Comparison of ENCODE assay signal across 1 cellular context in genomic region chr1:54054438-54054749, GRCh38.
TF ChIP-seq lines count a peak whose summit lies in the region.

No MANE protein-coding gene starts in this region.

TF ChIP-seq in WTC11, 78 proteins besides CTCF, POLR2A, EP300 and RAD21 (continued from another document):
- TF ChIP-seq AR (CRISPR knock-in tag; IDR thresholded peaks at IDR 0.05) (no peak), ZNF512 (CRISPR knock-in tag; IDR thresholded peaks at IDR 0.05; ENCODE audit: borderline replicate concordance) (no peak), CBFB (CRISPR knock-in tag; IDR thresholded peaks at IDR 0.05; ENCODE audit: low read depth) (no peak), ZNF219 (CRISPR knock-in tag; IDR thresholded peaks at IDR 0.05; ENCODE audit: borderline replicate concordance) (no peak), NFATC4 (CRISPR knock-in tag; IDR thresholded peaks at IDR 0.05) (no peak), RELA (CRISPR knock-in tag; IDR thresholded peaks at IDR 0.05; ENCODE audit: borderline replicate concordance) (no peak), SMAD4 (CRISPR knock-in tag; IDR thresholded peaks at IDR 0.05) (no peak), ATF3 (CRISPR knock-in tag; conservative IDR thresholded peaks at IDR 0.05) (no peak)
